29 cellular contexts compared by ENCODE assay signal in the genomic region with DNA sequence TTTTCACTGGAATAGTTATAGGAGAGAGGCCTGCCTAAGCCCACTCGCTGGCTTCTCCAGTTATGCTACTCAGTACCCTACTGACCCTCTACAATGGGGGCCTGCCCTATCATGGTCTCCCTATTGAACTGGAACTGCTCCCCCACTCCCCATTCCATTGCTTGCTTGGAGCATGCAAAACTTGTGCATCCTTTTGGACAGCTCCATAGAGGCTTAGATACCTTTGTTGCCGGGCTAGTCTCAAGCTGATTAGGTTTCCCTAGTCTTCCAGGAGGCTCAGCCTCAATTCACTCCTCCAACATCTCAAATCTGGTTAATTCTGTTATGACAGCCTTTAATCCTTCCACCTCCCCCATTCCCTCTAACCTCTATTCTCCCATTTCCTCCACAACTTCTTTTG.
"Had no signal": no experiment of that assay in that cellular context is flagged by ENCODE, and none has a peak within 500 bp of the region (broad histone marks: within the 10 kb centered on the region; RNA-seq: fewer than 3 reads in every experiment).

No MANE protein-coding gene starts in this region.

- DNase-seq: activated CD4-positive, alpha-beta T cell treated with anti-CD3 and anti-CD28 coated beads, Interleukin-2, amount 10 ng/mL, durations not matched to agents 24 days and 14 days; activated CD4-positive, alpha-beta T cell treated with anti-CD3 and anti-CD28 coated beads, Interleukin-2, amount 50 U/mL, for 48 hours; activated CD8-positive, alpha-beta memory T cell treated with anti-CD3 and anti-CD28 coated beads for 24 hours; activated CD8-positive, alpha-beta memory T cell treated with anti-CD3 and anti-CD28 coated beads, Interleukin-2, amount 10 ng/mL, durations not matched to agents 7 days and 5 days; activated CD8-positive, alpha-beta memory T cell treated with anti-CD3 and anti-CD28 coated beads, Interleukin-2, amount 50 U/mL, for 48 hours; activated effector memory CD4-positive, alpha-beta T cell treated with anti-CD3 and anti-CD28 coated beads, Interleukin-2, amount 50 U/mL, for 16 hours; activated naive CD4-positive, alpha-beta T cell; activated naive CD4-positive, alpha-beta T cell treated with anti-CD3 and anti-CD28 coated beads, Interleukin-2, amount 50 U/mL, for 16 hours; activated naive CD8-positive, alpha-beta T cell treated with anti-CD3 and anti-CD28 coated beads for 36 hours; activated T-cell treated with anti-CD3 and anti-CD28 coated beads, Interleukin-2, amount 50 U/mL, for 48 hours; amygdala; Karpas-422; NCI-H1105; NCI-H1417 treated with DMSO at 0.1 percent for 48 hours; NCI-H187 treated with DMSO at 0.1 percent for 48 hours; NCI-H2081; NCI-H226; NCI-H446 treated with DMSO at 0.1 percent for 48 hours; NCI-H524; NCI-H69; PC-9; SIG-M5; T-cell; T-helper 2 cell; T1000 had no signal

- FAIRE-seq: RCC 7860 had no signal

- ATAC-seq: activated CD8-positive, alpha-beta memory T cell treated with anti-CD3 and anti-CD28 coated beads, Interleukin-2, amount 10 ng/mL, durations not matched to agents 7 days and 5 days; activated T-helper 17 cell treated with anti-CD3 and anti-CD28 coated beads, Interleukin-2, amount 50 U/mL, for 72 hours; Right ventricle myocardium inferior; SK-N-SH treated with all-trans-retinoic acid at 6 μM for 48 hours; T-cell had no signal
